ENCODE assay signal across 11 cellular contexts in genomic region chr1:91099746-91100621, GRCh38.
DNase-seq lines count a peak whose midpoint lies in the region; ATAC-seq, FAIRE-seq and TF ChIP-seq lines count a peak whose summit lies in the region.
"Had no signal": no experiment of that assay in that cellular context is flagged by ENCODE, and none has a peak within 500 bp of the region (broad histone marks: within the 10 kb centered on the region; RNA-seq: fewer than 3 reads in every experiment).

No MANE protein-coding gene starts in this region.

- H3K36me3 Mint-ChIP-seq in WTC11 = peaks cover 4% of the 10 kb centered on the region
- H3K36me3 Mint-ChIP-seq in naive thymus-derived CD8-positive, alpha-beta T cell = no peaks in the 10 kb centered on the region

- POLR2A ChIA-PET in WTC11 (lab: Charles Lee) = no interaction called here
- POLR2A ChIA-PET in naive thymus-derived CD8-positive, alpha-beta T cell (lab: Charles Lee) = no interaction called here

- H3K4me1 Mint-ChIP-seq in WTC11 = peaks cover 42% of the 10 kb centered on the region
- H3K4me1 Mint-ChIP-seq in naive thymus-derived CD8-positive, alpha-beta T cell = peaks cover 7 to 17% (median 13%) of the 10 kb centered on the region in 4 donors

- H3K27me3 Mint-ChIP-seq in WTC11 (ENCODE audit: low read depth) = no peaks in the 10 kb centered on the region
- peaks cover 5 to 27% (median 18%) of the 10 kb centered on the region in 5 donors for H3K27me3 Mint-ChIP-seq in naive thymus-derived CD8-positive, alpha-beta T cell

- CTCF ChIA-PET in WTC11 (lab: Charles Lee) = no interaction called here

- H3K27ac Mint-ChIP-seq in WTC11 = peak overlapping the region; percentile 75; the same call in 1 of the 2 replicates
- H3K27ac Mint-ChIP-seq in naive thymus-derived CD8-positive, alpha-beta T cell = no peak overlapping the region

- peak; percentile 35 for FAIRE-seq in GM12891 (lab: Jason Lieb, UNC)
- FAIRE-seq: D721Med had no signal

- H3K9me3 ChIP-seq in WERI-Rb-1 (ENCODE audit: severe bottlenecking) (no peaks in the 10 kb centered on the region), MG63 (no peaks in the 10 kb centered on the region)

- no peak overlapping the region for H3K4me3 Mint-ChIP-seq in WTC11
- peak overlapping the region in 7 of 10 donors; percentile 5 to 67 (median 44) for H3K4me3 Mint-ChIP-seq in naive thymus-derived CD8-positive, alpha-beta T cell

- H3K36me3 ChIP-seq in WERI-Rb-1 (no peaks in the 10 kb centered on the region), MG63 (no peaks in the 10 kb centered on the region)

- H3K27ac ChIP-seq in WERI-Rb-1 = no peak overlapping the region

- TF ChIP-seq CTCF in WTC11 (IDR thresholded peaks at IDR 0.05) (no peak), WERI-Rb-1 (IDR thresholded peaks at IDR 0.05; ENCODE audit: low read depth, low read length) (no peak)

- ATAC-seq in HG02759 (IDR thresholded peaks at IDR 0.05; ENCODE audit: unreplicated experiment) = peak; percentile 66
- ATAC-seq in WTC11 = no peak
- peak; percentile 44 to 53 for ATAC-seq in naive thymus-derived CD8-positive, alpha-beta T cell
- no peak for ATAC-seq in GM21737 (IDR thresholded peaks at IDR 0.05; ENCODE audit: unreplicated experiment)

- H3K27me3 ChIP-seq in WERI-Rb-1 (ENCODE audit: insufficient read depth, low read depth, severe bottlenecking) (no peaks in the 10 kb centered on the region), MG63 (no peaks in the 10 kb centered on the region)

- DNase-seq in GM12891 (ENCODE audit: insufficient read length, low spot score) = no peak
- DNase-seq in WTC11 (ENCODE audit: low spot score) = no peak
- peak in 3 of 10 donors; percentile 5 to 12 (median 9) for DNase-seq in naive thymus-derived CD8-positive, alpha-beta T cell
- no peak for DNase-seq in WERI-Rb-1
- DNase-seq in SKM-1 treated with dmso at 0.1 percent for 144 hours (lab: John Stamatoyannopoulos, UW; ENCODE audit: unreplicated experiment) = no peak
- DNase-seq in MG63 = no peak
- DNase-seq: GOT3, NCI-H510A treated with DMSO at 0.1 percent for 48 hours had no signal

- peaks cover 5% of the 10 kb centered on the region; the same call in 1 of the 2 replicates for H3K9me3 Mint-ChIP-seq in WTC11
- peaks cover 0 to 2% (median 0%) of the 10 kb centered on the region in 9 donors for H3K9me3 Mint-ChIP-seq in naive thymus-derived CD8-positive, alpha-beta T cell

- H3K4me3 ChIP-seq in WERI-Rb-1 (ENCODE audit: low read depth, low read length) (no peak overlapping the region), MG63 (no peak overlapping the region)

- TF ChIP-seq POLR2A in GM12891 (IDR thresholded peaks at IDR 0.05; ENCODE audit: low read depth, low read length) = no peak

TF ChIP-seq in GM12891, 5 proteins besides CTCF, POLR2A, EP300 and RAD21:
- TF ChIP-seq POU2F2 (IDR thresholded peaks at IDR 0.05; ENCODE audit: low read depth, low read length) (no peak), PAX5 (IDR thresholded peaks at IDR 0.05; ENCODE audit: insufficient read depth, low read length, severe bottlenecking) (no peak), TAF1 (IDR thresholded peaks at IDR 0.05; ENCODE audit: low read depth, low read length) (no peak), POLR2AphosphoS5 (IDR thresholded peaks at IDR 0.05; ENCODE audit: low read depth, low read length) (no peak), SPI1 (IDR thresholded peaks at IDR 0.05; ENCODE audit: low read depth, low read length) (no peak)

TF ChIP-seq in WTC11, 78 proteins besides CTCF, POLR2A, EP300 and RAD21:
- TF ChIP-seq TEAD4 (CRISPR knock-in tag; IDR thresholded peaks at IDR 0.05) = no peak
- TF ChIP-seq KAT7 (CRISPR knock-in tag; IDR thresholded peaks at IDR 0.05; ENCODE audit: borderline replicate concordance) = no peak
- TF ChIP-seq OVOL2 (CRISPR knock-in tag; IDR thresholded peaks at IDR 0.05; ENCODE audit: borderline replicate concordance) = no peak
- TF ChIP-seq E2F4 (CRISPR knock-in tag; IDR thresholded peaks at IDR 0.05; ENCODE audit: borderline replicate concordance, low read depth) = no peak
- no peak for TF ChIP-seq TP53 (CRISPR knock-in tag; IDR thresholded peaks at IDR 0.05)
- no peak for TF ChIP-seq ZNF532 (CRISPR knock-in tag; IDR thresholded peaks at IDR 0.05; ENCODE audit: borderline replicate concordance)
- no peak for TF ChIP-seq IRF2 (CRISPR knock-in tag; IDR thresholded peaks at IDR 0.05; ENCODE audit: borderline replicate concordance, low read depth)
- TF ChIP-seq NR1H2 (CRISPR knock-in tag; IDR thresholded peaks at IDR 0.05) = no peak
- TF ChIP-seq ZNF671 (CRISPR knock-in tag; IDR thresholded peaks at IDR 0.05) = no peak
- no peak for TF ChIP-seq ZNF425 (CRISPR knock-in tag; conservative IDR thresholded peaks at IDR 0.05)
- TF ChIP-seq MAX (CRISPR knock-in tag; IDR thresholded peaks at IDR 0.05) = no peak
- TF ChIP-seq ZNF232 (CRISPR knock-in tag; IDR thresholded peaks at IDR 0.05) = no peak
- TF ChIP-seq JAZF1 (CRISPR knock-in tag; IDR thresholded peaks at IDR 0.05) = no peak

Comparison
In these comparisons a context has a peak if more than half of its experiments do, and no peak if none do; other contexts are left out.
1. ATAC-seq: peak in HG02759 (single experiment) and naive thymus-derived CD8-positive, alpha-beta T cell (2 of 2); none in WTC11 (single experiment) and GM21737 (single experiment).